ENCODE assay signal across 15 cellular contexts in the genomic region with DNA sequence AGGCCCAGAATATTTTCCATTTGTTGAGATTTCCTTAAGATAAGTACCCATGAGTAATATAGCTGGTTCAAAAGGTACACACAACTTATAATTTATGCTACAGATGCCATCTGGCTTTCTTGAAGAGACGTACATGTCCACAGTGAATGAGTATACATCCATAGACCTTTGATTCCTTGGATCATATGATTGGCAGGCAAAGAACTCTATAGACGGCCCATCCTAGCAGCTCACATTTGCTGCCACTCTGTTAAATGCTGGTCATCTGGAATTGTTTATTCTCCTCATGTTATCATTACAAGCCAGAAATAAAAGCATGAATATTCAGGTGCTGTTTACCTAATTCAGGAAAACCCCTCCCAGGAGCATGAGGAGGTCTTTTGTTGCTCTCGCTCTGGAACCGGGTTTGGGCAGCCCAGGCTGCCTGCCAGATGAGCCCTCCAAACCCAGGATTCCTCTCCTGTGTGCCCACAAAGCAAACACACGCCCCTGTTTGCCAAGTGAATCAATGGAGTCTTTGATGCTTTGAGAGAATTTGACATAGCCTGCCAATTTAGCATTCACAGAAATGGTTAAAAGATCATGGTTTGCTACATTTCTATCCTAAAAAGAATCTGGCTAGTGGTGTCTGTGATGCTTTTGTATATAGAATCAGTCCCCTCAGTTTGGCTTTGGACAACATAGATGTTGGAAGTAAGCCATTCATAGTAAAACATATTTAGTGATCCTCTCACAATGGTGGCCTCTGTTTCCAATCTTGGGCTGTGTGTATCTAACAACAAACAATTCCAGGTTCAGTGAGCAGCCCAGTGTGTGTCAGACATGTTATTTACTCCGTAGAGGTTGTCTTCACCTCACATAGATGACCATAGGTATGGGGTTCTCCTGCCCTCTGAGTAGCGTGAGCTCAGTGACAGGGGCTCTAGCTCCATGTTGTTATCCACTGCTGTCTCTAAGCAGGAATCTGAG. TPM values are rescaled to one million over a fixed set of nuclear protein-coding genes. Genes with fewer than 3 reads are reported as not detected.
DNase-seq lines count a peak whose midpoint lies in the region; ATAC-seq lines count a peak whose summit lies in the region.
"Had no signal": no experiment of that assay in that cellular context is flagged by ENCODE, and none has a peak within 500 bp of the region (broad histone marks: within the 10 kb centered on the region; RNA-seq: fewer than 3 reads in every experiment).

No MANE protein-coding gene starts in this region.

- H3K27ac Mint-ChIP-seq in activated naive CD8-positive, alpha-beta T cell: peak overlapping the region; percentile 54
- H3K27ac Mint-ChIP-seq in activated naive CD8-positive, alpha-beta T cell treated with anti-CD3 and anti-CD28 coated beads for 36 hours: no peak overlapping the region
- H3K27ac Mint-ChIP-seq: GM23338 had no signal

- peaks cover 15% of the 10 kb centered on the region for H3K36me3 Mint-ChIP-seq in activated naive CD8-positive, alpha-beta T cell
- peaks cover 13% of the 10 kb centered on the region for H3K36me3 Mint-ChIP-seq in activated naive CD8-positive, alpha-beta T cell treated with anti-CD3 and anti-CD28 coated beads for 36 hours

- H3K27me3 Mint-ChIP-seq in activated naive CD8-positive, alpha-beta T cell: no peaks in the 10 kb centered on the region
- H3K27me3 Mint-ChIP-seq in activated naive CD8-positive, alpha-beta T cell treated with anti-CD3 and anti-CD28 coated beads for 36 hours: no peaks in the 10 kb centered on the region

- H3K4me1 Mint-ChIP-seq in activated naive CD8-positive, alpha-beta T cell (ENCODE audit: low read depth): peaks cover 6% of the 10 kb centered on the region
- H3K4me1 Mint-ChIP-seq in activated naive CD8-positive, alpha-beta T cell treated with anti-CD3 and anti-CD28 coated beads for 36 hours: no peaks in the 10 kb centered on the region
- H3K4me1 Mint-ChIP-seq: GM23338 had no signal

- no peak for ATAC-seq in GM19467 (IDR thresholded peaks at IDR 0.05; ENCODE audit: unreplicated experiment)
- ATAC-seq: GM23338 had no signal

- DNase-seq in activated naive CD8-positive, alpha-beta T cell treated with anti-CD3 and anti-CD28 coated beads for 36 hours: no peak
- DNase-seq in amygdala (lab: John Stamatoyannopoulos, UW) (peak in 36 of 56 donors; percentile 17 to 82 (median 46)), medulla oblongata (ENCODE audit: extremely low spot score) (peak; percentile 86), A172 (ENCODE audit: low spot score) (no peak), NCI-H187 (lab: John Stamatoyannopoulos, UW) (no peak), ACHN (no peak)
- DNase-seq: activated CD4-positive, CD25-positive, alpha-beta regulatory T cell treated with anti-CD3 and anti-CD28 coated beads, Interleukin-2, amount 50 U/mL, for 72 hours; DMS 273 treated with DMSO at 0.1 percent for 48 hours; effector memory CD4-positive, alpha-beta T cell; IMR-90; mesendoderm; stomach had no signal

- H3K4me3 Mint-ChIP-seq in activated naive CD8-positive, alpha-beta T cell: no peak overlapping the region
- H3K4me3 Mint-ChIP-seq in activated naive CD8-positive, alpha-beta T cell treated with anti-CD3 and anti-CD28 coated beads for 36 hours: no peak overlapping the region
- H3K4me3 Mint-ChIP-seq: GM23338 had no signal

- H3K9me3 Mint-ChIP-seq in activated naive CD8-positive, alpha-beta T cell (ENCODE audit: low read depth): no peaks in the 10 kb centered on the region
- no peaks in the 10 kb centered on the region for H3K9me3 Mint-ChIP-seq in activated naive CD8-positive, alpha-beta T cell treated with anti-CD3 and anti-CD28 coated beads for 36 hours
- H3K9me3 Mint-ChIP-seq: GM23338 had no signal

- in situ Hi-C loops in ACHN (cut with HindIII; ENCODE audit: low pct_ligation_motif_present, low pct_unique_long_range_greater_than_20kb, low sequenced_read_pairs): no loop called here

RNA-seq across cellular contexts. Expression of a gene that starts 17.5 kb away (rescaled TPM):
- total RNA-seq in activated naive CD8-positive, alpha-beta T cell treated with anti-CD3 and anti-CD28 coated beads for 36 hours: 100 to 1,000 TPM; 156 to 162 TPM
- total RNA-seq in A172 (2014; rRNA removed; shearing (Covaris generic)): 79.6 and 82.9 TPM in 2 replicates

Comparison
In these comparisons a context has a peak if more than half of its experiments do, and no peak if none do; other contexts are left out.
1. DNase-seq: peak in amygdala (36 of 56) and medulla oblongata (single experiment); none in activated naive CD8-positive, alpha-beta T cell treated with anti-CD3 and anti-CD28 coated beads for 36 hours (single experiment), A172 (single experiment), NCI-H187 (0 of 2) and ACHN (single experiment).